In the genomic region with DNA sequence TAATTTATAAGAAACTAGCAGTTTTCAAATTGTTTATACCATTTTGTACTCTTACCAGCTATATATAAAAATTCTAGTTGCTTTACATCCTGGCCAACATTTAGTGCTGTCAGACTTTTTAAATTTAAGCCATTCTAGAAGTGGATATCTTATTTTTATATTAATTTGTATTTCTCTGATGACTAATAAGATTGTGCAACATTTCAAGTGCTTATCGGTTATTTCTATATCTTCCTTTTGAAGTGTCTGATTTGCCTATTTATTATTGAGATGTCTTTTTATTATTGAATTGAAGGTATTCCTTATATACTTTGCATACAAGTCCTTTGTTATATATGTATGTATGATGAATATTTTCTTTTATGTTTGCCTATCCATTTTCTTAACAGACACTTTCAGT, we compare ENCODE assay signal across 3 cellular contexts.
"Had no signal": no experiment of that assay in that cellular context is flagged by ENCODE, and none has a peak within 500 bp of the region (broad histone marks: within the 10 kb centered on the region; RNA-seq: fewer than 3 reads in every experiment).

No MANE protein-coding gene starts in this region.

- H3K4me3 ChIP-seq: GM12878 had no signal

- DNase-seq: GDM1, GF-D8 had no signal

- ATAC-seq: GM12878 had no signal
